8 cellular contexts compared by ENCODE assay signal in the genomic region with DNA sequence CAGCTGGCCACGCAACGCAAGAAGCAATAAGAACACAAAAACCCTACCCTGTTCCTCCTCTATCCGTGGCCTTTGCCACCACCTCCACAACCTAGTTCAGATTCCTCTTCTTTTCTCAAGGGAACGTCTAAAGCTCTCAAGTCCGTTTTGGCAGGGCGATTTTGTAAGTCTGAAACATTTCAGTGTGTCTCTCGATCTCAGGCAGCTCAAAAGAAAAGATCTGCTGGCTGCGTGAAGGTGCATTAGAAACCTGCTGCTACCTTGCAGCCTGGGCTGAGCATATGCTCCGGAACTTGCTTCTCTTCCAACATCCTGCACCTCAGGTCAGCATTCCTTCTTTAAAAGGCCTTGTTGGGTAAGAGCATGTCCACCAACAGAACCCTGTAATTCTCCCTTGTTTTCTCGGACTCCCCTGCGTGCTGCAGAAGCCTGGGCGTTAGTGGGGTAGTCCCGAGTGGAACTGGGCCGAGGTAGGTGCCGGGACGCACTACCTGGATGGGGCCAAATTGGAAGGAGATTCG. TPM values are rescaled to one million over a fixed set of nuclear protein-coding genes. Genes with fewer than 3 reads are reported as not detected.
DNase-seq lines count a peak whose midpoint lies in the region; ATAC-seq and TF ChIP-seq lines count a peak whose summit lies in the region.

No MANE protein-coding gene starts in this region.

- intact Hi-C loops in breast epithelium (cut with DNase I; ENCODE audit: low total_unique reads) (no loop called here), upper lobe of right lung (cut with DNase I) (no loop called here)

- H3K27ac ChIP-seq in BLaER1 treated with 17β-estradiol and CSF1 and Interleukin-3, amounts not matched to agents 10 nM and 100 nM, result peak overlapping the region in 5 of 11 experiments; percentile 12 to 68 (median 33); a peak in 7 of 22 replicates
- H3K27ac ChIP-seq in HUES48 (ENCODE audit: low read depth, low read length) (peak overlapping the region; percentile 46), breast epithelium (peak overlapping the region; percentile 88 to 95), upper lobe of right lung (no peak overlapping the region)

- H3K4me2 ChIP-seq in BLaER1 treated with 17β-estradiol and CSF1 and Interleukin-3, amounts not matched to agents 10 nM and 100 nM, result peak overlapping the region; percentile 94 to 99 (median 98)

- H3K9ac ChIP-seq in BLaER1 treated with 17β-estradiol and CSF1 and Interleukin-3, amounts not matched to agents 10 nM and 100 nM, result peak overlapping the region; percentile 39 to 84 (median 77); a peak in 20 of 22 replicates
- peak overlapping the region; percentile 61 for H3K9ac ChIP-seq in HUES48 (ENCODE audit: low read depth, low read length)

- ATAC-seq in upper lobe of right lung (no peak), GM21619 (IDR thresholded peaks at IDR 0.05; ENCODE audit: unreplicated experiment) (no peak)

- H4K20me1 ChIP-seq in BLaER1 treated with 17β-estradiol and CSF1 and Interleukin-3, amounts not matched to agents 10 nM and 100 nM, result peaks cover 0 to 6% (median 0%) of the 10 kb centered on the region in 11 experiments; a peak in 2 of 22 replicates

- peaks cover 0 to 28% (median 14%) of the 10 kb centered on the region in 11 experiments; a peak in 13 of 22 replicates for H3K27me3 ChIP-seq in BLaER1 treated with 17β-estradiol and CSF1 and Interleukin-3, amounts not matched to agents 10 nM and 100 nM
- H3K27me3 ChIP-seq in HUES48 (ENCODE audit: control insufficient read depth, insufficient read depth, low read length) (no peaks in the 10 kb centered on the region), breast epithelium (no peaks in the 10 kb centered on the region), upper lobe of right lung (peaks cover 15% of the 10 kb centered on the region)

- no peaks in the 10 kb centered on the region for H3K9me3 ChIP-seq in BLaER1 treated with 17β-estradiol and CSF1 and Interleukin-3, amounts not matched to agents 10 nM and 100 nM (replicated peaks in 1 of 11)
- no peaks in the 10 kb centered on the region for H3K9me3 ChIP-seq in HUES48 (ENCODE audit: control insufficient read depth, insufficient read depth, low read length)
- no peaks in the 10 kb centered on the region for H3K9me3 ChIP-seq in breast epithelium
- no peaks in the 10 kb centered on the region for H3K9me3 ChIP-seq in upper lobe of right lung

- H3K4me3 ChIP-seq in BLaER1 treated with 17β-estradiol and CSF1 and Interleukin-3, amounts not matched to agents 10 nM and 100 nM, result peak overlapping the region; percentile 74 to 85 (median 78)
- H3K4me3 ChIP-seq in HUES48 (ENCODE audit: low read depth, low read length), result peak overlapping the region; percentile 84
- H3K4me3 ChIP-seq in breast epithelium, result peak overlapping the region; percentile 77 to 93 (median 91)
- peak overlapping the region; percentile 66 for H3K4me3 ChIP-seq in upper lobe of right lung

- TF ChIP-seq CTCF in breast epithelium (IDR thresholded peaks at IDR 0.05), result no peak
- TF ChIP-seq CTCF in upper lobe of right lung (IDR thresholded peaks at IDR 0.05), result no peak

- TF ChIP-seq POLR2A in breast epithelium (IDR thresholded peaks at IDR 0.05), result no peak

- no peaks in the 10 kb centered on the region for H3K36me3 ChIP-seq in BLaER1 treated with 17β-estradiol and CSF1 and Interleukin-3, amounts not matched to agents 10 nM and 100 nM
- H3K36me3 ChIP-seq in HUES48 (ENCODE audit: control insufficient read depth, insufficient read depth, low read length) (no peaks in the 10 kb centered on the region), breast epithelium (no peaks in the 10 kb centered on the region), upper lobe of right lung (no peaks in the 10 kb centered on the region)

- DNase-seq in breast epithelium (ENCODE audit: low spot score in 2 of 2) (no peak), lung microvascular endothelial cell (ENCODE audit: low read depth in 2 of 2) (peak; percentile 2 to 3), upper lobe of right lung (no peak), cortex of kidney (lab: John Stamatoyannopoulos, UW) (no peak)
- no peak for DNase-seq in effector CD8-positive, alpha-beta T cell (lab: John Stamatoyannopoulos, UW)

- peaks cover 11 to 38% (median 24%) of the 10 kb centered on the region in 10 experiments for H3K4me1 ChIP-seq in BLaER1 treated with 17β-estradiol and CSF1 and Interleukin-3, amounts not matched to agents 10 nM and 100 nM
- H3K4me1 ChIP-seq in HUES48 (ENCODE audit: control insufficient read depth, insufficient read depth, low read length), result peaks cover 35% of the 10 kb centered on the region
- H3K4me1 ChIP-seq in breast epithelium, result no peaks in the 10 kb centered on the region
- peaks cover 11% of the 10 kb centered on the region for H3K4me1 ChIP-seq in upper lobe of right lung

RNA-seq across cellular contexts. Expression of gene LGR4, which starts 1.5 kb away (rescaled TPM):
- 10 to 100 TPM; 28.5 to 93.7 (median 34.2) TPM for total RNA-seq in breast epithelium
- 1.6 and 1.7 TPM in 2 replicates for total RNA-seq in lung microvascular endothelial cell
- total RNA-seq in upper lobe of right lung, result 7.5 TPM

RNA-seq across cellular contexts. Expression of gene LIN7C, which starts 35.4 kb away (rescaled TPM):
- total RNA-seq in breast epithelium, result 10 to 100 TPM; 26.6 to 43.8 (median 38.0) TPM
- total RNA-seq in lung microvascular endothelial cell, result 27.5 and 43.7 TPM in 2 replicates
- 36.5 TPM for total RNA-seq in upper lobe of right lung

Comparison
In these comparisons a context has a peak if more than half of its experiments do, and no peak if none do; other contexts are left out.
1. DNase-seq: peak in lung microvascular endothelial cell (2 of 2); none in breast epithelium (0 of 2), upper lobe of right lung (single experiment), effector CD8-positive, alpha-beta T cell (single experiment) and cortex of kidney (single experiment).
2. Peak in every context shown above with its lines, with median percentiles within 50 percentile points of each other: H3K4me3 ChIP-seq.